Comparison of ENCODE assay signal across 8 cellular contexts in genomic region chr14:105087963-105088811, GRCh38. TPM values are rescaled to one million over a fixed set of nuclear protein-coding genes. Genes with fewer than 3 reads are reported as not detected.
A peak's percentile ranks its signal among the peaks of the same experiment; 100 is the strongest.
DNase-seq lines count a peak whose midpoint lies in the region; ATAC-seq and TF ChIP-seq lines count a peak whose summit lies in the region.

No MANE protein-coding gene starts in this region.

- H3K4me1 ChIP-seq in spleen = peaks cover 16 to 77% (median 53%) of the 10 kb centered on the region in 6 donors

- CTCF ChIA-PET in activated naive CD4-positive, alpha-beta T cell treated with anti-CD3 and anti-CD28 coated beads, Interleukin-2, amount 10 ng/mL, durations not matched to agents 7 days and 5 days (lab: Charles Lee) = interaction anchor here (0.9 to 7.9 kb wide), 4 partner anchors 26 to 264 kb away, joined by 3 to 111 read pairs (median 14); partner anchors contain the start of gene GPR132

- H3K36me3 Mint-ChIP-seq in activated naive CD4-positive, alpha-beta T cell treated with anti-CD3 and anti-CD28 coated beads, Interleukin-2, amount 10 ng/mL, durations not matched to agents 7 days and 5 days = no peaks in the 10 kb centered on the region
- H3K36me3 Mint-ChIP-seq in activated T-helper 2 cell treated with anti-CD3 and anti-CD28 coated beads, Interferon-gamma antibody, Interleukin-2, Interleukin-4, amounts not matched to agents 10 μg/mL and 5 μg/mL and 100 μg/mL, durations not matched to agents 14 hours and 24 hours and 36 hours (ENCODE audit: low read depth) = no peaks in the 10 kb centered on the region

- H3K9me3 Mint-ChIP-seq in activated naive CD4-positive, alpha-beta T cell treated with anti-CD3 and anti-CD28 coated beads, Interleukin-2, amount 10 ng/mL, durations not matched to agents 7 days and 5 days = no peaks in the 10 kb centered on the region
- H3K9me3 Mint-ChIP-seq in activated T-helper 2 cell treated with anti-CD3 and anti-CD28 coated beads, Interferon-gamma antibody, Interleukin-2, Interleukin-4, amounts not matched to agents 10 μg/mL and 5 μg/mL and 100 μg/mL, durations not matched to agents 14 hours and 24 hours and 36 hours = no peaks in the 10 kb centered on the region

- peak; percentile 0 for ATAC-seq in left ventricle myocardium superior
- ATAC-seq in GM18858 (IDR thresholded peaks at IDR 0.05; ENCODE audit: unreplicated experiment) = no peak

- peak overlapping the region; percentile 42 for H3K27ac Mint-ChIP-seq in activated naive CD4-positive, alpha-beta T cell treated with anti-CD3 and anti-CD28 coated beads, Interleukin-2, amount 10 ng/mL, durations not matched to agents 7 days and 5 days
- no peak overlapping the region for H3K27ac Mint-ChIP-seq in activated T-helper 2 cell treated with anti-CD3 and anti-CD28 coated beads, Interferon-gamma antibody, Interleukin-2, Interleukin-4, amounts not matched to agents 10 μg/mL and 5 μg/mL and 100 μg/mL, durations not matched to agents 14 hours and 24 hours and 36 hours

- H3K27me3 ChIP-seq in spleen (replicated peaks in 1 of 7) = peaks cover 0 to 49% (median 17%) of the 10 kb centered on the region in 7 donors

- H3K4me3 ChIP-seq in spleen = peak overlapping the region in 4 of 8 donors; percentile 52 to 72 (median 56)

- H3K27ac ChIP-seq in spleen = peak overlapping the region in 3 of 8 donors; percentile 46 to 79 (median 73)

- no peak for TF ChIP-seq POLR2A in spleen (IDR thresholded peaks at IDR 0.05)

- H3K4me1 Mint-ChIP-seq in activated naive CD4-positive, alpha-beta T cell treated with anti-CD3 and anti-CD28 coated beads, Interleukin-2, amount 10 ng/mL, durations not matched to agents 7 days and 5 days = peaks cover 30% of the 10 kb centered on the region
- peaks cover 3% of the 10 kb centered on the region for H3K4me1 Mint-ChIP-seq in activated T-helper 2 cell treated with anti-CD3 and anti-CD28 coated beads, Interferon-gamma antibody, Interleukin-2, Interleukin-4, amounts not matched to agents 10 μg/mL and 5 μg/mL and 100 μg/mL, durations not matched to agents 14 hours and 24 hours and 36 hours (ENCODE audit: low read depth)

- TF ChIP-seq CTCF in spleen (IDR thresholded peaks at IDR 0.05 in 8 of 11, conservative IDR thresholded peaks at IDR 0.05 in 3 of 11) = no peak

- H3K9me3 ChIP-seq in spleen = no peaks in the 10 kb centered on the region

- peaks cover 58% of the 10 kb centered on the region for H3K27me3 Mint-ChIP-seq in activated naive CD4-positive, alpha-beta T cell treated with anti-CD3 and anti-CD28 coated beads, Interleukin-2, amount 10 ng/mL, durations not matched to agents 7 days and 5 days
- peaks cover 13% of the 10 kb centered on the region for H3K27me3 Mint-ChIP-seq in activated T-helper 2 cell treated with anti-CD3 and anti-CD28 coated beads, Interferon-gamma antibody, Interleukin-2, Interleukin-4, amounts not matched to agents 10 μg/mL and 5 μg/mL and 100 μg/mL, durations not matched to agents 14 hours and 24 hours and 36 hours (ENCODE audit: low read depth)

- no peak for DNase-seq in activated naive CD4-positive, alpha-beta T cell treated with anti-CD3 and anti-CD28 coated beads, Interleukin-2, amount 10 ng/mL, durations not matched to agents 7 days and 5 days
- no peak for DNase-seq in activated naive CD4-positive, alpha-beta T cell (lab: John Stamatoyannopoulos, UW)
- DNase-seq in activated T-helper 2 cell treated with anti-CD3 and anti-CD28 coated beads, Interferon-gamma antibody, Interleukin-2, Interleukin-4, amounts not matched to agents 10 μg/mL and 5 μg/mL and 100 μg/mL, durations not matched to agents 14 hours and 24 hours and 36 hours (ENCODE audit: low spot score) = no peak
- DNase-seq in left ventricle myocardium superior (peak; percentile 78), spleen (peak; percentile 81), NCI-H446 treated with DMSO at 0.1 percent for 48 hours (lab: John Stamatoyannopoulos, UW) (no peak), NCI-H128 (lab: John Stamatoyannopoulos, UW; ENCODE audit: unreplicated experiment) (no peak)

- WGBS in spleen, 5 donors = 24 to 58% (median 29%) methylated on average over 18 to 44 of the region's 44 CpGs

- H3K36me3 ChIP-seq in spleen = no peaks in the 10 kb centered on the region

- peak overlapping the region; percentile 70 for H3K4me3 Mint-ChIP-seq in activated naive CD4-positive, alpha-beta T cell treated with anti-CD3 and anti-CD28 coated beads, Interleukin-2, amount 10 ng/mL, durations not matched to agents 7 days and 5 days
- peak overlapping the region; percentile 68 for H3K4me3 Mint-ChIP-seq in activated T-helper 2 cell treated with anti-CD3 and anti-CD28 coated beads, Interferon-gamma antibody, Interleukin-2, Interleukin-4, amounts not matched to agents 10 μg/mL and 5 μg/mL and 100 μg/mL, durations not matched to agents 14 hours and 24 hours and 36 hours (ENCODE audit: low read depth)

- intact Hi-C loops in activated T-helper 2 cell treated with anti-CD3 and anti-CD28 coated beads, Interferon-gamma antibody, Interleukin-2, Interleukin-4, amounts not matched to agents 10 μg/mL and 5 μg/mL and 100 μg/mL, durations not matched to agents 14 hours and 24 hours and 36 hours (cut with micrococcal nuclease) = no loop called here
- intact Hi-C loops in left ventricle myocardium superior (cut with micrococcal nuclease) = no loop called here
- intact Hi-C loops in spleen (cut with DNase I; ENCODE audit: low total_unique reads) = no loop called here

RNA-seq across cellular contexts. Expression of gene GPR132, which starts 23.0 kb away (rescaled TPM):
- total RNA-seq in activated T-helper 2 cell treated with anti-CD3 and anti-CD28 coated beads, Interferon-gamma antibody, Interleukin-2, Interleukin-4, amounts not matched to agents 10 μg/mL and 5 μg/mL and 100 μg/mL, durations not matched to agents 14 hours and 24 hours and 36 hours = 27.1 and 29.8 TPM in 2 replicates
- 1.3 TPM for total RNA-seq in left ventricle myocardium superior
- total RNA-seq in spleen = 10 to 100 TPM; 17.5 to 33.7 (median 23.1) TPM
- polyA plus RNA-seq in spleen = 1 to 10 TPM; 5.0 to 9.0 (median 5.8) TPM

Comparison
In these comparisons a context has a peak if more than half of its experiments do, and no peak if none do; other contexts are left out.
1. DNase-seq: peak in left ventricle myocardium superior (single experiment) and spleen (single experiment); none in activated naive CD4-positive, alpha-beta T cell treated with anti-CD3 and anti-CD28 coated beads, Interleukin-2, amount 10 ng/mL, durations not matched to agents 7 days and 5 days (single experiment), activated naive CD4-positive, alpha-beta T cell (0 of 4), activated T-helper 2 cell treated with anti-CD3 and anti-CD28 coated beads, Interferon-gamma antibody, Interleukin-2, Interleukin-4, amounts not matched to agents 10 μg/mL and 5 μg/mL and 100 μg/mL, durations not matched to agents 14 hours and 24 hours and 36 hours (single experiment), NCI-H446 treated with DMSO at 0.1 percent for 48 hours (single experiment) and NCI-H128 (single experiment).